ENCODE assay signal across 1 cellular context in the genomic region with DNA sequence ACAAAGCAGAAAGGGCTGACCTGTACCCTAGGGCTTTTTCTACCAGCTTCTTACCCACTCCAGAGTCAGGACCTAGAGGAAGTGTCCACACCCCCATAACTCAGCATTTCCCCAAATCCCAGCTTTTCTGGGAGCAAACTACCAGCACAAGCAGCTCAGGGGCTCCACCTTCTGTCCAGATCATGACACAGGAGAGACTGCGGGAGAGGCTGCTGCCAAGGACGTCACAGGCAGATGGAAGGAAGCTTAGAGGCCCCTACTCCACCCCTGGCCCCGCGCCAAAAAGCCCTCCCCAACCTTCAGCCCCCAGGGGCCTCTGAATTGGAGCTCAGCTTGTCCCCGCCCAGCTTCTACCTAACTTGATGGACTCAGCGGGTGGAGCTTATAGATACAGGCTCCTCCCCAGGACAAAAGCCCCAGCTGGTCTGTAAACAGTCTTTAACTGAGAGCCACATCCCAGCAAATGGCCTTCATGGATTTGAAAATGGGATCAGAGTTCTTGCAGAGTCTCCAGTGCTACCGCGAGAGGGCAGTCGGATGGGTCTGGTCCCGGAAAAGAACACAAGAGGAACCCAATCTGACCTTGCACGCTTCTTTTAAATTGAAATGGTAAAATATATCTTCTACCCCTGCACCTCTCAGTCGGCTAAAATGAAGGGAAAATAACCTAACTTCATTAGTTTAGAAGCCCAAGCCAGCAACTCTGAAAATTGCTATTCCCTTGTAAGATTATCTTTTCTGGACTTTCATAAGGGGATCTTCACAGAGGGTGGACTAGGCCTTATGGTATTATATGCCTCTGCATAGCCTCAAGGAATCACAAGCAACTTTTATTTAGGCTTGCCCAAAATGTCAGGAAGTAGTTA.
TF ChIP-seq lines count a peak whose summit lies in the region.

No MANE protein-coding gene starts in this region.

TF ChIP-seq in GM23338, 12 proteins besides CTCF, POLR2A, EP300 and RAD21 (continued from another document):
- TF ChIP-seq, protein P1, sequence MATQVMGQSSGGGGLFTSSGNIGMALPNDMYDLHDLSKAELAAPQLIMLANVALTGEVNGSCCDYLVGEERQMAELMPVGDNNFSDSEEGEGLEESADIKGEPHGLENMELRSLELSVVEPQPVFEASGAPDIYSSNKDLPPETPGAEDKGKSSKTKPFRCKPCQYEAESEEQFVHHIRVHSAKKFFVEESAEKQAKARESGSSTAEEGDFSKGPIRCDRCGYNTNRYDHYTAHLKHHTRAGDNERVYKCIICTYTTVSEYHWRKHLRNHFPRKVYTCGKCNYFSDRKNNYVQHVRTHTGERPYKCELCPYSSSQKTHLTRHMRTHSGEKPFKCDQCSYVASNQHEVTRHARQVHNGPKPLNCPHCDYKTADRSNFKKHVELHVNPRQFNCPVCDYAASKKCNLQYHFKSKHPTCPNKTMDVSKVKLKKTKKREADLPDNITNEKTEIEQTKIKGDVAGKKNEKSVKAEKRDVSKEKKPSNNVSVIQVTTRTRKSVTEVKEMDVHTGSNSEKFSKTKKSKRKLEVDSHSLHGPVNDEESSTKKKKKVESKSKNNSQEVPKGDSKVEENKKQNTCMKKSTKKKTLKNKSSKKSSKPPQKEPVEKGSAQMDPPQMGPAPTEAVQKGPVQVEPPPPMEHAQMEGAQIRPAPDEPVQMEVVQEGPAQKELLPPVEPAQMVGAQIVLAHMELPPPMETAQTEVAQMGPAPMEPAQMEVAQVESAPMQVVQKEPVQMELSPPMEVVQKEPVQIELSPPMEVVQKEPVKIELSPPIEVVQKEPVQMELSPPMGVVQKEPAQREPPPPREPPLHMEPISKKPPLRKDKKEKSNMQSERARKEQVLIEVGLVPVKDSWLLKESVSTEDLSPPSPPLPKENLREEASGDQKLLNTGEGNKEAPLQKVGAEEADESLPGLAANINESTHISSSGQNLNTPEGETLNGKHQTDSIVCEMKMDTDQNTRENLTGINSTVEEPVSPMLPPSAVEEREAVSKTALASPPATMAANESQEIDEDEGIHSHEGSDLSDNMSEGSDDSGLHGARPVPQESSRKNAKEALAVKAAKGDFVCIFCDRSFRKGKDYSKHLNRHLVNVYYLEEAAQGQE (IDR thresholded peaks at IDR 0.05; ENCODE audit: unreplicated experiment) = no peak
- TF ChIP-seq, protein P2, sequence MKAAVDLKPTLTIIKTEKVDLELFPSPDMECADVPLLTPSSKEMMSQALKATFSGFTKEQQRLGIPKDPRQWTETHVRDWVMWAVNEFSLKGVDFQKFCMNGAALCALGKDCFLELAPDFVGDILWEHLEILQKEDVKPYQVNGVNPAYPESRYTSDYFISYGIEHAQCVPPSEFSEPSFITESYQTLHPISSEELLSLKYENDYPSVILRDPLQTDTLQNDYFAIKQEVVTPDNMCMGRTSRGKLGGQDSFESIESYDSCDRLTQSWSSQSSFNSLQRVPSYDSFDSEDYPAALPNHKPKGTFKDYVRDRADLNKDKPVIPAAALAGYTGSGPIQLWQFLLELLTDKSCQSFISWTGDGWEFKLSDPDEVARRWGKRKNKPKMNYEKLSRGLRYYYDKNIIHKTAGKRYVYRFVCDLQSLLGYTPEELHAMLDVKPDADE (IDR thresholded peaks at IDR 0.05) = no peak
- TF ChIP-seq, protein P3, sequence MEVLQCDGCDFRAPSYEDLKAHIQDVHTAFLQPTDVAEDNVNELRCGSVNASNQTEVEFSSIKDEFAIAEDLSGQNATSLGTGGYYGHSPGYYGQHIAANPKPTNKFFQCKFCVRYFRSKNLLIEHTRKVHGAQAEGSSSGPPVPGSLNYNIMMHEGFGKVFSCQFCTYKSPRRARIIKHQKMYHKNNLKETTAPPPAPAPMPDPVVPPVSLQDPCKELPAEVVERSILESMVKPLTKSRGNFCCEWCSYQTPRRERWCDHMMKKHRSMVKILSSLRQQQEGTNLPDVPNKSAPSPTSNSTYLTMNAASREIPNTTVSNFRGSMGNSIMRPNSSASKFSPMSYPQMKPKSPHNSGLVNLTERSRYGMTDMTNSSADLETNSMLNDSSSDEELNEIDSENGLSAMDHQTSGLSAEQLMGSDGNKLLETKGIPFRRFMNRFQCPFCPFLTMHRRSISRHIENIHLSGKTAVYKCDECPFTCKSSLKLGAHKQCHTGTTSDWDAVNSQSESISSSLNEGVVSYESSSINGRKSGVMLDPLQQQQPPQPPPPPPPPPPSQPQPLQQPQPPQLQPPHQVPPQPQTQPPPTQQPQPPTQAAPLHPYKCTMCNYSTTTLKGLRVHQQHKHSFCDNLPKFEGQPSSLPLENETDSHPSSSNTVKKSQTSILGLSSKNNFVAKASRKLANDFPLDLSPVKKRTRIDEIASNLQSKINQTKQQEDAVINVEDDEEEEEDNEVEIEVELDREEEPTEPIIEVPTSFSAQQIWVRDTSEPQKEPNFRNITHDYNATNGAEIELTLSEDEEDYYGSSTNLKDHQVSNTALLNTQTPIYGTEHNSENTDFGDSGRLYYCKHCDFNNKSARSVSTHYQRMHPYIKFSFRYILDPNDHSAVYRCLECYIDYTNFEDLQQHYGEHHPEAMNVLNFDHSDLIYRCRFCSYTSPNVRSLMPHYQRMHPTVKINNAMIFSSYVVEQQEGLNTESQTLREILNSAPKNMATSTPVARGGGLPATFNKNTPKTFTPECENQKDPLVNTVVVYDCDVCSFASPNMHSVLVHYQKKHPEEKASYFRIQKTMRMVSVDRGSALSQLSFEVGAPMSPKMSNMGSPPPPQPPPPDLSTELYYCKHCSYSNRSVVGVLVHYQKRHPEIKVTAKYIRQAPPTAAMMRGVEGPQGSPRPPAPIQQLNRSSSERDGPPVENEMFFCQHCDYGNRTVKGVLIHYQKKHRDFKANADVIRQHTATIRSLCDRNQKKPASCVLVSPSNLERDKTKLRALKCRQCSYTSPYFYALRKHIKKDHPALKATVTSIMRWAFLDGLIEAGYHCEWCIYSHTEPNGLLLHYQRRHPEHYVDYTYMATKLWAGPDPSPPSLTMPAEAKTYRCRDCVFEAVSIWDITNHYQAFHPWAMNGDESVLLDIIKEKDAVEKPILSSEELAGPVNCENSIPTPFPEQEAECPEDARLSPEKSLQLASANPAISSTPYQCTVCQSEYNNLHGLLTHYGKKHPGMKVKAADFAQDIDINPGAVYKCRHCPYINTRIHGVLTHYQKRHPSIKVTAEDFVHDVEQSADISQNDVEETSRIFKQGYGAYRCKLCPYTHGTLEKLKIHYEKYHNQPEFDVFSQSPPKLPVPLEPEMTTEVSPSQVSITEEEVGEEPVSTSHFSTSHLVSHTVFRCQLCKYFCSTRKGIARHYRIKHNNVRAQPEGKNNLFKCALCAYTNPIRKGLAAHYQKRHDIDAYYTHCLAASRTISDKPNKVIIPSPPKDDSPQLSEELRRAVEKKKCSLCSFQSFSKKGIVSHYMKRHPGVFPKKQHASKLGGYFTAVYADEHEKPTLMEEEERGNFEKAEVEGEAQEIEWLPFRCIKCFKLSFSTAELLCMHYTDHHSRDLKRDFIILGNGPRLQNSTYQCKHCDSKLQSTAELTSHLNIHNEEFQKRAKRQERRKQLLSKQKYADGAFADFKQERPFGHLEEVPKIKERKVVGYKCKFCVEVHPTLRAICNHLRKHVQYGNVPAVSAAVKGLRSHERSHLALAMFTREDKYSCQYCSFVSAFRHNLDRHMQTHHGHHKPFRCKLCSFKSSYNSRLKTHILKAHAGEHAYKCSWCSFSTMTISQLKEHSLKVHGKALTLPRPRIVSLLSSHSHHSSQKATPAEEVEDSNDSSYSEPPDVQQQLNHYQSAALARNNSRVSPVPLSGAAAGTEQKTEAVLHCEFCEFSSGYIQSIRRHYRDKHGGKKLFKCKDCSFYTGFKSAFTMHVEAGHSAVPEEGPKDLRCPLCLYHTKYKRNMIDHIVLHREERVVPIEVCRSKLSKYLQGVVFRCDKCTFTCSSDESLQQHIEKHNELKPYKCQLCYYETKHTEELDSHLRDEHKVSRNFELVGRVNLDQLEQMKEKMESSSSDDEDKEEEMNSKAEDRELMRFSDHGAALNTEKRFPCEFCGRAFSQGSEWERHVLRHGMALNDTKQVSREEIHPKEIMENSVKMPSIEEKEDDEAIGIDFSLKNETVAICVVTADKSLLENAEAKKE (CRISPR knock-in tag; IDR thresholded peaks at IDR 0.05) = no peak
- TF ChIP-seq ZNF331 (CRISPR knock-in tag; IDR thresholded peaks at IDR 0.05; ENCODE audit: low read depth) (no peak), NANOG (IDR thresholded peaks at IDR 0.05; ENCODE audit: borderline replicate concordance) (no peak), EZH2 (IDR thresholded peaks at IDR 0.05; ENCODE audit: low read depth, unreplicated experiment) (no peak), POLR2AphosphoS5 (IDR thresholded peaks at IDR 0.05; ENCODE audit: low read depth) (peak; percentile 72), CREB1 (CRISPR knock-in tag; IDR thresholded peaks at IDR 0.05; ENCODE audit: low read depth) (peak; percentile 83), ZNF114 (CRISPR knock-in tag; IDR thresholded peaks at IDR 0.05) (no peak), EZH2phosphoT487 (IDR thresholded peaks at IDR 0.05; ENCODE audit: unreplicated experiment) (no peak), JUNB (IDR thresholded peaks at IDR 0.05; ENCODE audit: unreplicated experiment) (no peak)
